In genomic region chr12:26097046-26097878, GRCh38 we compare ENCODE assay signal across 8 cellular contexts. TPM values are rescaled to one million over a fixed set of nuclear protein-coding genes. Genes with fewer than 3 reads are reported as not detected.
DNase-seq lines count a peak whose midpoint lies in the region; ATAC-seq, FAIRE-seq and TF ChIP-seq lines count a peak whose summit lies in the region.

No MANE protein-coding gene starts in this region.

- peak; percentile 89 for FAIRE-seq in TTC549 (lab: Jason Lieb, UNC)

- peaks cover 12% of the 10 kb centered on the region for H3K4me1 Mint-ChIP-seq in brain
- no peaks in the 10 kb centered on the region for H3K4me1 Mint-ChIP-seq in immature natural killer cell

- peak; percentile 79 for ATAC-seq in HG02759 (IDR thresholded peaks at IDR 0.05; ENCODE audit: unreplicated experiment)
- ATAC-seq in GM21576 (IDR thresholded peaks at IDR 0.05; ENCODE audit: unreplicated experiment) = no peak

- peaks cover 11% of the 10 kb centered on the region for H3K27me3 Mint-ChIP-seq in brain
- H3K27me3 Mint-ChIP-seq in immature natural killer cell (ENCODE audit: low read depth in 3 of 3) = peaks cover 0 to 7% (median 2%) of the 10 kb centered on the region in 3 donors

- peak; percentile 93 to 95 for TF ChIP-seq CTCF in brain (conservative IDR thresholded peaks at IDR 0.05)

- H3K4me3 Mint-ChIP-seq in brain (no peak overlapping the region), immature natural killer cell (no peak overlapping the region)

- H3K27ac Mint-ChIP-seq in brain (peak overlapping the region in 1 of 5 experiments; percentile 2), immature natural killer cell (no peak overlapping the region)

- H3K36me3 Mint-ChIP-seq in brain = no peaks in the 10 kb centered on the region
- H3K36me3 Mint-ChIP-seq in immature natural killer cell = no peaks in the 10 kb centered on the region

- H3K9me3 Mint-ChIP-seq in brain = no peaks in the 10 kb centered on the region
- no peaks in the 10 kb centered on the region for H3K9me3 Mint-ChIP-seq in immature natural killer cell

- DNase-seq in GM04504 (ENCODE audit: low read depth) (peak; percentile 43), NCI-H2107 (lab: John Stamatoyannopoulos, UW) (peak; percentile 33), immature natural killer cell (peak; percentile 39 to 49 (median 45))
- peak; percentile 18 to 30 for DNase-seq in stimulated activated CD4-positive, alpha-beta T cell treated with anti-CD3 and anti-CD28 coated beads, Interleukin-15, amount 100 ng/mL, for 48 hours (ENCODE audit: low read depth in 2 of 2)

RNA-seq across cellular contexts. Expression of gene BHLHE41, which starts 27.6 kb away (rescaled TPM):
- polyA plus RNA-seq in brain (ENCODE audit: insufficient read depth, low read depth, low replicate concordance) (24.7 TPM), immature natural killer cell (not detected)

Comparison
In these comparisons a context has a peak if more than half of its experiments do, and no peak if none do; other contexts are left out.
1. RNA of gene BHLHE41, which starts 27.6 kb away (polyA plus RNA-seq): 24.7 TPM in brain (single experiment); not detected in immature natural killer cell; every median in the first group is over 10 times any median in the second.
2. Peak in every context shown above with its lines, with median percentiles within 50 percentile points of each other: DNase-seq.